20 cellular contexts compared by ENCODE assay signal in the genomic region with DNA sequence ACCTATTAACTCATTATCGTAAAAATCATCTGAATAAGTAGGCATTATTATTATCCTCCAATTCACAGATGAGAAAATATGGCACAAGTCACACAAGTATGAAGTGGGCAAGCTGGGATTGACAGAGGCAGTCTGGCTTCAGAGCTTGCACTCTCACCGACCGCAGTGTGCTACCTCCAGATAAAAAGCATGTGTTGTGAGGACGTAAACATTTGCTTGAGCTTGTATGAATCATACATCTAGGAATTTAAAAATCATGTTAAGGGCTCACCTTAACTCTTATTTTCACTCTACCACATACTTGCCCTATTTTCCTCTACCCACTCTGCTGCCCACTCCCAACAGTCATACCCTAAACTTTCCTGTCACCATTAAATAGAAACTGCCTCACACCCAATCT.
"Had no signal": no experiment of that assay in that cellular context is flagged by ENCODE, and none has a peak within 500 bp of the region (broad histone marks: within the 10 kb centered on the region; RNA-seq: fewer than 3 reads in every experiment).

No MANE protein-coding gene starts in this region.

- H3K36me3 ChIP-seq: ovary had no signal

- DNase-seq: activated CD4-positive, alpha-beta T cell treated with anti-CD3 and anti-CD28 coated beads, Interleukin-2, amount 50 U/mL, for 4 hours; activated gamma-delta T cell; adrenal gland; central memory CD4-positive, alpha-beta T cell; glutamatergic neuron; hypothalamus; kidney; left ventricle myocardium superior; naive thymus-derived CD8-positive, alpha-beta T cell; ovary; psoas muscle; right lobe of liver; small intestine; stimulated activated CD4-positive, alpha-beta T cell treated with anti-CD3 and anti-CD28 coated beads, Interleukin-4, amount 100 ng/mL, for 1 hour; stimulated activated naive CD8-positive, alpha-beta T cell treated with anti-CD3 and anti-CD28 coated beads, Interleukin-15, amount 100 ng/mL, for 72 hours had no signal

- H3K27me3 ChIP-seq: adrenal gland, esophagus muscularis mucosa, ovary, right lobe of liver had no signal

- FAIRE-seq: kidney, small intestine, TTC549 had no signal

- H3K9me3 ChIP-seq: adrenal gland, esophagus muscularis mucosa, ovary, psoas muscle, right lobe of liver had no signal

- H3K27ac ChIP-seq: adrenal gland, coronary artery, esophagus muscularis mucosa, ovary, psoas muscle, right lobe of liver, SK-N-MC had no signal

- ATAC-seq: activated naive CD4-positive, alpha-beta T cell treated with anti-CD3 and anti-CD28 coated beads, Interleukin-2, amount 50 U/mL, for 72 hours; left ventricle myocardium superior; naive thymus-derived CD8-positive, alpha-beta T cell; psoas muscle; right lobe of liver; stimulated activated naive CD8-positive, alpha-beta T cell treated with anti-CD3 and anti-CD28 coated beads, Interleukin-15, amount 100 ng/mL, for 72 hours had no signal

- H3K4me3 ChIP-seq: adrenal gland, coronary artery, esophagus muscularis mucosa, ovary, psoas muscle, right lobe of liver, SK-N-MC had no signal
